In the genomic region with DNA sequence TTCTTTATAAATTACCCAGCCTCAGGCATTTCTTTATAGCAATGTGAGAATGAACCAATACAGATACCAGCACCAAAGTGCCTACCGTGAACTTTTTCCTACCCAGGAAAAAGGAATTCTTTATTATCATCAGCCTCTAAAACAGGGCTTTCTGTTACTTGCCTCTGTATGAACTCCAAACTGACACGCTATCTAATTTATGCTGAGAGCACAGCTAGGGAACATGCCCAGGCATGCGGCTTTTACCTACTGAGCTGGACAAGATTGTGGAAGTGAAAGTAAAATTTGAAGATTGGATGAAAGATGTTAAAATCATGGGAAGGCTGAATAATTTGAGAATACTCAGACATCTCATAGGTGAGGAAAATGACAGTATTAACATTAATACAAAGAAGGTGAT, we compare ENCODE assay signal across 9 cellular contexts. TPM values are rescaled to one million over a fixed set of nuclear protein-coding genes. Genes with fewer than 3 reads are reported as not detected.
DNase-seq lines count a peak whose midpoint lies in the region; ATAC-seq and TF ChIP-seq lines count a peak whose summit lies in the region.
"Had no signal": no experiment of that assay in that cellular context is flagged by ENCODE, and none has a peak within 500 bp of the region (broad histone marks: within the 10 kb centered on the region; RNA-seq: fewer than 3 reads in every experiment).

No MANE protein-coding gene starts in this region.

- TF ChIP-seq CTCF in GM12865 (IDR thresholded peaks at IDR 0.05; ENCODE audit: insufficient read depth, low read depth, low read length, missing control alignments) (no peak), MCF 10A (IDR thresholded peaks at IDR 0.05; ENCODE audit: unreplicated experiment) (no peak), nephron (IDR thresholded peaks at IDR 0.05; ENCODE audit: unreplicated experiment in 3 of 3) (no peak)

- H3K27ac Mint-ChIP-seq in MCF 10A (ENCODE audit: low read depth, unreplicated experiment): peak overlapping the region; percentile 99
- peak overlapping the region in 2 of 3 experiments; percentile 8 to 18 for H3K27ac Mint-ChIP-seq in nephron
- H3K27ac Mint-ChIP-seq in T-helper 17 cell: no peak overlapping the region
- H3K27ac Mint-ChIP-seq in effector memory CD8-positive, alpha-beta T cell: no peak overlapping the region

- peak overlapping the region; percentile 39 for H3K4me3 Mint-ChIP-seq in MCF 10A (ENCODE audit: unreplicated experiment)
- H3K4me3 Mint-ChIP-seq in nephron: no peak overlapping the region
- no peak overlapping the region for H3K4me3 Mint-ChIP-seq in T-helper 17 cell
- no peak overlapping the region for H3K4me3 Mint-ChIP-seq in effector memory CD8-positive, alpha-beta T cell

- CTCF ChIA-PET in MCF 10A (lab: Yijun Ruan, JAX): interaction anchor here (0.6 kb wide), 2 partner anchors 17 to 29 kb away, joined by 4 read pairs; no protein-coding TSS in a partner anchor

- H3K9me3 ChIP-seq in T-helper 17 cell (ENCODE audit: control insufficient read depth, low read length, poor library complexity, severe bottlenecking): no peaks in the 10 kb centered on the region

- H3K9me3 Mint-ChIP-seq in MCF 10A (ENCODE audit: unreplicated experiment): peaks cover 7% of the 10 kb centered on the region
- peaks cover 3% of the 10 kb centered on the region for H3K9me3 Mint-ChIP-seq in nephron
- H3K9me3 Mint-ChIP-seq in effector memory CD8-positive, alpha-beta T cell: no peaks in the 10 kb centered on the region

- POLR2A ChIA-PET in MCF 10A (lab: Yijun Ruan, JAX): interaction anchor here (0.8 to 2.5 kb wide), 11 partner anchors 15 to 158 kb away, joined by 3 to 17 read pairs (median 5); no protein-coding TSS in a partner anchor

- BruUV-seq in MCF 10A (replicated peaks; lab: Mats Ljungman, UMichigan): no TSS peak

- H3K4me1 Mint-ChIP-seq in MCF 10A (ENCODE audit: insufficient read depth, unreplicated experiment) (peaks cover 24% of the 10 kb centered on the region), nephron (peaks cover 3% of the 10 kb centered on the region), T-helper 17 cell (peaks cover 5% of the 10 kb centered on the region)
- H3K4me1 Mint-ChIP-seq in effector memory CD8-positive, alpha-beta T cell (ENCODE audit: low read depth in 2 of 2): peaks cover 6 to 11% of the 10 kb centered on the region in 2 donors

- ATAC-seq in T-helper 17 cell: no peak
- no peak for ATAC-seq in GM18517 (IDR thresholded peaks at IDR 0.05; ENCODE audit: unreplicated experiment)
- no peak for ATAC-seq in effector memory CD8-positive, alpha-beta T cell (replicated peaks)

- H3K36me3 Mint-ChIP-seq in MCF 10A (ENCODE audit: insufficient read depth, unreplicated experiment) (peaks cover 12% of the 10 kb centered on the region), nephron (ENCODE audit: low read depth) (no peaks in the 10 kb centered on the region), T-helper 17 cell (ENCODE audit: low read depth) (peaks cover 3% of the 10 kb centered on the region)
- no peaks in the 10 kb centered on the region for H3K36me3 Mint-ChIP-seq in effector memory CD8-positive, alpha-beta T cell (ENCODE audit: insufficient read depth)

- no peak overlapping the region for H3K4me3 ChIP-seq in GM12865 (ENCODE audit: low read depth, low read length)

- H3K27me3 Mint-ChIP-seq in MCF 10A (ENCODE audit: insufficient read depth, unreplicated experiment) (no peaks in the 10 kb centered on the region), nephron (ENCODE audit: low read depth) (peaks cover 4% of the 10 kb centered on the region), T-helper 17 cell (peaks cover 4% of the 10 kb centered on the region)
- peaks cover 3 to 7% of the 10 kb centered on the region in 2 donors for H3K27me3 Mint-ChIP-seq in effector memory CD8-positive, alpha-beta T cell

- peak; percentile 40 for DNase-seq in GM12865 (ENCODE audit: low read depth)
- DNase-seq in NCI-H146 treated with DMSO at 0.1 percent for 48 hours (lab: John Stamatoyannopoulos, UW; ENCODE audit: unreplicated experiment): peak; percentile 36
- peak; percentile 74 for DNase-seq in MCF 10A (ENCODE audit: unreplicated experiment)
- DNase-seq in T-helper 17 cell: no peak
- DNase-seq in effector memory CD8-positive, alpha-beta T cell: no peak
- DNase-seq: activated naive CD4-positive, alpha-beta T cell treated with Interleukin-2 at 50 U/mL for 16 hours; HCEC 1CT had no signal

- intact Hi-C loops in MCF 10A (cut with micrococcal nuclease): no loop called here

RNA-seq across cellular contexts. Expression of a gene that starts 24.4 kb away (rescaled TPM):
- total RNA-seq in MCF 10A (2022) (13.1 and 14.2 TPM in 2 replicates), T-helper 17 cell (10 to 100 TPM; 11.5 to 12.6 TPM)

Comparison
In these comparisons a context has a peak if more than half of its experiments do, and no peak if none do; other contexts are left out.
1. DNase-seq: peak in GM12865 (single experiment), NCI-H146 treated with DMSO at 0.1 percent for 48 hours (single experiment) and MCF 10A (single experiment); none in T-helper 17 cell (0 of 3) and effector memory CD8-positive, alpha-beta T cell (0 of 3).
2. H3K27ac Mint-ChIP-seq: peak in MCF 10A (single experiment) and nephron (2 of 3); none in T-helper 17 cell (single experiment) and effector memory CD8-positive, alpha-beta T cell (0 of 2).